Comparison of ENCODE assay signal across 14 cellular contexts in genomic region chr17:61805399-61805798, GRCh38.
DNase-seq lines count a peak whose midpoint lies in the region; ATAC-seq, FAIRE-seq and TF ChIP-seq lines count a peak whose summit lies in the region.
"Had no signal": no experiment of that assay in that cellular context is flagged by ENCODE, and none has a peak within 500 bp of the region (broad histone marks: within the 10 kb centered on the region; RNA-seq: fewer than 3 reads in every experiment).

No MANE protein-coding gene starts in this region.

- TF ChIP-seq CTCF in 22Rv1 (IDR thresholded peaks at IDR 0.05) (no peak), fibroblast of pulmonary artery (IDR thresholded peaks at IDR 0.05; ENCODE audit: low read length, missing control alignments) (no peak)

- peak; percentile 88 for FAIRE-seq in H54 (lab: Jason Lieb, UNC)
- FAIRE-seq: frontal cortex had no signal

- TF ChIP-seq POLR2A in H54 (IDR thresholded peaks at IDR 0.05; ENCODE audit: low read depth, low read length), result no peak

- 0 out of 2 replicates have a peak overlapping the region, but pooled peaks have one; percentile 2 for H3K27ac ChIP-seq in 22Rv1
- H3K27ac ChIP-seq: parathyroid adenoma, thoracic aorta had no signal

- ATAC-seq in SK-N-SH treated with all-trans-retinoic acid at 6 μM for 48 hours, result peak; percentile 59
- no peak for ATAC-seq in GM19467 (IDR thresholded peaks at IDR 0.05; ENCODE audit: unreplicated experiment)
- ATAC-seq in HG02759 (IDR thresholded peaks at IDR 0.05; ENCODE audit: unreplicated experiment), result no peak
- no peak for ATAC-seq in GM19324 (IDR thresholded peaks at IDR 0.05; ENCODE audit: low FRiP score, unreplicated experiment)
- ATAC-seq in HG03354 (IDR thresholded peaks at IDR 0.05; ENCODE audit: poor library complexity, severe bottlenecking, unreplicated experiment), result no peak

- no peak overlapping the region for H3K4me3 ChIP-seq in fibroblast of pulmonary artery (replicated peaks; ENCODE audit: low read depth, low read length)
- H3K4me3 ChIP-seq: thoracic aorta had no signal

- peak; percentile 12 for DNase-seq in H54 (ENCODE audit: insufficient read length, low spot score)
- peak; percentile 36 for DNase-seq in fibroblast of pulmonary artery (ENCODE audit: low read depth)
- DNase-seq: activated CD4-positive, CD25-positive, alpha-beta regulatory T cell treated with anti-CD3 and anti-CD28 coated beads, Interleukin-2, amount 50 U/mL, for 72 hours; midbrain; stimulated activated CD4-positive, alpha-beta T cell treated with anti-CD3 and anti-CD28 coated beads, Interleukin-15, amount 100 ng/mL, for 24 hours had no signal

TF ChIP-seq in SK-N-SH treated with all-trans-retinoic acid at 6 μM for 48 hours, 23 proteins besides CTCF, POLR2A, EP300 and RAD21:
- TF ChIP-seq ISL1 (CRISPR knock-in tag; IDR thresholded peaks at IDR 0.05), result peak; percentile 75
- no peak for TF ChIP-seq GLIS3 (CRISPR knock-in tag; IDR thresholded peaks at IDR 0.05)
- 0 out of 2 replicates have a peak, but pooled peaks have one; percentile 21 for TF ChIP-seq CREB5 (CRISPR knock-in tag; IDR thresholded peaks at IDR 0.05; ENCODE audit: low read depth)
- TF ChIP-seq TOX (CRISPR knock-in tag; IDR thresholded peaks at IDR 0.05; ENCODE audit: borderline replicate concordance), result no peak
- TF ChIP-seq TCF4 (CRISPR knock-in tag; IDR thresholded peaks at IDR 0.05; ENCODE audit: borderline replicate concordance), result no peak
TF ChIP-seq in SK-N-SH treated with all-trans-retinoic acid at 6 μM for 48 hours: peak in this region for 2.
